13 cellular contexts compared by ENCODE assay signal in genomic region chr3:102233881-102234280, GRCh38.
DNase-seq lines count a peak whose midpoint lies in the region; ATAC-seq and TF ChIP-seq lines count a peak whose summit lies in the region.
"Had no signal": no experiment of that assay in that cellular context is flagged by ENCODE, and none has a peak within 500 bp of the region (broad histone marks: within the 10 kb centered on the region; RNA-seq: fewer than 3 reads in every experiment).

No MANE protein-coding gene starts in this region.

- no peak overlapping the region for H3K4me3 ChIP-seq in transverse colon

- no peaks in the 10 kb centered on the region for H3K36me3 ChIP-seq in transverse colon
- H3K36me3 ChIP-seq: neutrophil had no signal

- H3K4me1 Mint-ChIP-seq in activated B cell treated with CpG ODN at 0.5 μM for 24 hours: peaks cover 61% of the 10 kb centered on the region

- peak; percentile 91 for ATAC-seq in GM18519 (IDR thresholded peaks at IDR 0.05; ENCODE audit: low FRiP score, unreplicated experiment)
- ATAC-seq in GM21529 (IDR thresholded peaks at IDR 0.05; ENCODE audit: unreplicated experiment): peak; percentile 96
- ATAC-seq in HG03135 (IDR thresholded peaks at IDR 0.05; ENCODE audit: unreplicated experiment): peak; percentile 94
- peak; percentile 98 for ATAC-seq in activated B cell treated with CpG ODN at 0.5 μM for 24 hours (ENCODE audit: low read depth)

- no peak overlapping the region for H3K27ac ChIP-seq in transverse colon
- H3K27ac ChIP-seq: neutrophil had no signal

- TF ChIP-seq EP300 in transverse colon (IDR thresholded peaks at IDR 0.05; ENCODE audit: low read depth): no peak

- H3K4me3 Mint-ChIP-seq in activated B cell treated with CpG ODN at 0.5 μM for 24 hours: peak overlapping the region; percentile 66
- H3K4me3 Mint-ChIP-seq: T-helper 2 cell treated with Interferon-gamma antibody and Interleukin-4, amounts not matched to agents 5 μg/mL and 100 μg/mL, for 36 hours had no signal

- DNase-seq in activated B cell treated with CpG ODN at 0.5 μM for 24 hours: no peak
- DNase-seq in stimulated activated CD4-positive, alpha-beta T cell treated with anti-CD3 and anti-CD28 coated beads, Interleukin-4, amount 100 ng/mL, for 1 hour: no peak
- DNase-seq in activated CD4-positive, alpha-beta T cell treated with anti-CD3 and anti-CD28 coated beads, Interleukin-2, amount 50 U/mL, for 1 hour: no peak
- DNase-seq in transverse colon: no peak
- no peak for DNase-seq in SKM-1 treated with dmso at 0.1 percent for 144 hours (lab: John Stamatoyannopoulos, UW; ENCODE audit: unreplicated experiment)
- DNase-seq: activated gamma-delta T cell treated with Interleukin-2 at 50 U/mL for 16 hours, Calu3, NCI-H2227 treated with DMSO at 0.1 percent for 48 hours had no signal

- no peaks in the 10 kb centered on the region for H3K9me3 ChIP-seq in transverse colon
- H3K9me3 ChIP-seq: neutrophil had no signal

- in situ Hi-C loops in transverse colon (cut with MboI; ENCODE audit: low pct_ligation_motif_present in 1 of 4, low pct_unique_long_range_greater_than_20kb in 1 of 4, low sequenced_read_pairs in 3 of 4): loop anchor here (5.0 to 25.0 kb wide), 3 partner anchors 301 to 303 kb away; no protein-coding TSS in a partner anchor

- H3K27ac Mint-ChIP-seq in activated B cell treated with CpG ODN at 0.5 μM for 24 hours: peak overlapping the region; percentile 74
- H3K27ac Mint-ChIP-seq: T-helper 2 cell treated with Interferon-gamma antibody and Interleukin-4, amounts not matched to agents 5 μg/mL and 100 μg/mL, for 36 hours had no signal

- TF ChIP-seq CTCF in activated B cell treated with CpG ODN at 0.5 μM for 24 hours (IDR thresholded peaks at IDR 0.05): no peak
- no peak for TF ChIP-seq CTCF in transverse colon (IDR thresholded peaks at IDR 0.05)

- intact Hi-C loops in activated B cell treated with CpG ODN at 0.5 μM for 24 hours (cut with micrococcal nuclease) (loop anchor here (2.0 to 5.0 kb wide), 2 partner anchors 439 to 662 kb away; partner anchors contain the start of gene PCNP), transverse colon (cut with DNase I; ENCODE audit: low total_unique reads) (no loop called here)

- H3K4me1 ChIP-seq in transverse colon: peaks cover 0 to 14% (median 3%) of the 10 kb centered on the region in 4 donors

- no peaks in the 10 kb centered on the region for H3K27me3 Mint-ChIP-seq in activated B cell treated with CpG ODN at 0.5 μM for 24 hours

- CTCF ChIA-PET in activated B cell treated with CpG ODN at 0.5 μM for 24 hours (lab: Charles Lee): interaction anchor here (0.9 to 3.4 kb wide), 5 partner anchors 9 to 442 kb away, joined by 3 to 45 read pairs (median 4); no protein-coding TSS in a partner anchor

- TF ChIP-seq POLR2A in transverse colon (IDR thresholded peaks at IDR 0.05): no peak

- POLR2A ChIA-PET in activated B cell treated with CpG ODN at 0.5 μM for 24 hours (lab: Charles Lee): interaction anchor here (0.6 to 1.3 kb wide), 4 partner anchors 13 to 406 kb away, joined by 3 to 4 read pairs (median 4); partner anchors contain the start of gene NFKBIZ

- H3K27me3 ChIP-seq in transverse colon: no peaks in the 10 kb centered on the region
- H3K27me3 ChIP-seq: neutrophil had no signal

- H3K36me3 Mint-ChIP-seq in activated B cell treated with CpG ODN at 0.5 μM for 24 hours (ENCODE audit: low read depth): no peaks in the 10 kb centered on the region

- 0 to 51% methylated on average over 1 of the region's 1 CpG for WGBS in transverse colon (ENCODE audit: low coverage in 1 of 2), 2 donors

- H3K9me3 Mint-ChIP-seq in activated B cell treated with CpG ODN at 0.5 μM for 24 hours: no peaks in the 10 kb centered on the region
- H3K9me3 Mint-ChIP-seq: T-helper 2 cell treated with Interferon-gamma antibody and Interleukin-4, amounts not matched to agents 5 μg/mL and 100 μg/mL, for 36 hours had no signal
